ENCODE assay signal across 8 cellular contexts in genomic region chr16:1942810-1943726, GRCh38. TPM values are rescaled to one million over a fixed set of nuclear protein-coding genes. Genes with fewer than 3 reads are reported as not detected.
DNase-seq lines count a peak whose midpoint lies in the region; ATAC-seq and FAIRE-seq lines count a peak whose summit lies in the region.

Gene MSRB1 (minus strand): TSS chr16:1943199. CDS start chr16:1943156, 43 bp downstream.

- H3K27ac Mint-ChIP-seq in effector memory CD8-positive, alpha-beta T cell: peak within 1 kb of the TSS; percentile 74 to 88

- H3K79me2 ChIP-seq in mesendoderm (ENCODE audit: control insufficient read depth, insufficient read depth, low read length): no peaks in the 10 kb centered on the region

- peak within 1 kb of the TSS; percentile 87 for H3K4me2 ChIP-seq in mesendoderm (ENCODE audit: low read length)

- peak within 1 kb of the TSS; percentile 90 to 92 for H3K4me3 Mint-ChIP-seq in effector memory CD8-positive, alpha-beta T cell

- peak within 1 kb of the TSS; percentile 85 for H3K56ac ChIP-seq in mesendoderm (ENCODE audit: low read length)

- no peak within 1 kb of the TSS for H3K27ac ChIP-seq in mesendoderm (ENCODE audit: low read depth, low read length)

- H3K4ac ChIP-seq in mesendoderm (ENCODE audit: low read depth, low read length): peak within 1 kb of the TSS; percentile 18

- H4K8ac ChIP-seq in mesendoderm (ENCODE audit: low read depth, low read length): peak within 1 kb of the TSS; percentile 7

- WGBS in mesendoderm (ENCODE audit: extremely low coverage, insufficient coverage, low lambda C conversion rate): no CpG with 5 or more reads among the region's 77 CpGs

- H3K23ac ChIP-seq in mesendoderm (ENCODE audit: low read length): no peak within 1 kb of the TSS

- H3K4me1 ChIP-seq in mesendoderm (ENCODE audit: control insufficient read depth, low read depth, low read length): no peaks in the 10 kb centered on the region

- H3K27me3 Mint-ChIP-seq in effector memory CD8-positive, alpha-beta T cell: no peaks in the 10 kb centered on the region

- no peaks in the 10 kb centered on the region for H3K79me1 ChIP-seq in mesendoderm (ENCODE audit: low read length)

- no peaks in the 10 kb centered on the region for H3K27me3 ChIP-seq in mesendoderm (ENCODE audit: insufficient read depth, low read length, poor library complexity)

- H2AK5ac ChIP-seq in mesendoderm (ENCODE audit: low read length): no peak within 1 kb of the TSS

- no peak within 1 kb of the TSS for H4K5ac ChIP-seq in mesendoderm (ENCODE audit: low read length)

- H3K9ac ChIP-seq in mesendoderm (ENCODE audit: low read length): peak within 1 kb of the TSS; percentile 88

- peak; percentile 88 for ATAC-seq in GM21367 (IDR thresholded peaks at IDR 0.05; ENCODE audit: unreplicated experiment)
- peak; percentile 98 for ATAC-seq in effector memory CD8-positive, alpha-beta T cell (replicated peaks)

- H3K36me3 ChIP-seq in mesendoderm (ENCODE audit: control insufficient read depth, insufficient read depth, low read length): no peaks in the 10 kb centered on the region

- H3K4me1 Mint-ChIP-seq in effector memory CD8-positive, alpha-beta T cell (ENCODE audit: low read depth in 2 of 2): peaks cover 9 to 13% of the 10 kb centered on the region in 2 donors

- no peak within 1 kb of the TSS for H2BK5ac ChIP-seq in mesendoderm (ENCODE audit: low read length)

- H3K36me3 Mint-ChIP-seq in effector memory CD8-positive, alpha-beta T cell (ENCODE audit: insufficient read depth): peaks cover 12% of the 10 kb centered on the region

- peak within 1 kb of the TSS; percentile 70 for H3K18ac ChIP-seq in mesendoderm (ENCODE audit: low read length)

- H3K4me3 ChIP-seq in mesendoderm (ENCODE audit: low read length): peak within 1 kb of the TSS; percentile 59

- peak; percentile 98 for FAIRE-seq in HTR-8/SVneo (lab: Jason Lieb, UNC)

- DNase-seq in COLO668 (lab: John Stamatoyannopoulos, UW; ENCODE audit: unreplicated experiment) (peak; percentile 100), HTR-8/SVneo (ENCODE audit: insufficient read length, low spot score) (peak; percentile 98), NOMO-1 treated with dmso at 0.1 percent for 144 hours (lab: John Stamatoyannopoulos, UW; ENCODE audit: unreplicated experiment) (peak; percentile 98), mesendoderm (peak; percentile 99)
- DNase-seq in activated CD8-positive, alpha-beta memory T cell treated with anti-CD3 and anti-CD28 coated beads for 48 hours (ENCODE audit: low read depth in 2 of 3, low spot score in 2 of 3): peak; percentile 90 to 97 (median 97)
- DNase-seq in effector memory CD8-positive, alpha-beta T cell: peak; percentile 97 to 99 (median 98)
- peak; percentile 97 for DNase-seq in stimulated activated CD8-positive, alpha-beta memory T cell treated with anti-CD3 and anti-CD28 coated beads, Interleukin-15, amount 100 ng/mL, for 1 hour (ENCODE audit: low read depth)

- no peak within 1 kb of the TSS for H2BK15ac ChIP-seq in mesendoderm (replicated peaks; ENCODE audit: low read depth)

- H3K9me3 Mint-ChIP-seq in effector memory CD8-positive, alpha-beta T cell: no peaks in the 10 kb centered on the region

- H2BK120ac ChIP-seq in mesendoderm (ENCODE audit: low read depth, low read length): no peak within 1 kb of the TSS

RNA-seq across cellular contexts. Expression of gene MSRB1, which starts in this region (rescaled TPM):
- polyA plus RNA-seq in mesendoderm (2013, experiment 1 of 2): 23.6 TPM
- polyA plus RNA-seq in mesendoderm (2013, experiment 2 of 2): 24.3 TPM
